ENCODE assay signal across 1 cellular context in the genomic region with DNA sequence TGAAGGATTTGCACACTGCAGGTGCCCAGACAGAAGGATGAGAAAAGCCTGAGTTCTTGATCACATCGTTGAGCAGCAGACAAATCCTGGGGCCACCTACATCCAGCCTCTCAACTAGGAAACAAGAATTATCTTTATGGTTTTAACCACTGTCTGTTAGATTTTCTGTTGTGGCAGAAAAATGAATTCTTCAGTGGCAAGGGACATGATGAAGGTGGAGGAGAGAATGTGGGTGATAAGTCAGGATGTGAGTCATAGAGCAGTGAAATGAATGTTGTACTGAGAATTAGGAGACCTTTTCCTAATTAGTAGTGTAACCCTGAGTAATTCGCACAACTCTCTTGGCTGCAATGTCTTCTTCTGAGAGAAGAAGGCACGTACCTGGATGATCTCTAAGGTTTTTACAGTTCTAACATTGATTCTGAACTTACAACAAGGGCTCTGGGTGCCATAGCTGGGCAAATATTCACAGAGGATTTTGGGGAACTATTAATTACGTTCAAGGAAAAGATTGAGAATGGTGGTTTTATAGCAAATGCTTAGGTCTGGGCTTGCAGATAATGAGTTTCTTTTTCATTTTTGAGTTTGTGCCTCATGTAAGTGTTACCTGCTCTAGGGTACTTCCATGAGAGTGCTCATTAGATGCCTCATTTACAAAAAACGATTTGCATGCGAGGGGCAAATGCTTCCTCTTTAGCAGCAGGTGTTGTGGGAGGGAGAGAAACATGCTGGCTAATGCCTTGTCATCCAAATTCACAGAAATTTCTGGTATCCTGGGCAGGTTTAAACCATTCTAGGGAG.
TF ChIP-seq lines count a peak whose summit lies in the region.

No MANE protein-coding gene starts in this region.

TF ChIP-seq in GM12878, 131 proteins besides CTCF, POLR2A, EP300 and RAD21 (continued from another document and continues in another):
- TF ChIP-seq, protein P1, sequence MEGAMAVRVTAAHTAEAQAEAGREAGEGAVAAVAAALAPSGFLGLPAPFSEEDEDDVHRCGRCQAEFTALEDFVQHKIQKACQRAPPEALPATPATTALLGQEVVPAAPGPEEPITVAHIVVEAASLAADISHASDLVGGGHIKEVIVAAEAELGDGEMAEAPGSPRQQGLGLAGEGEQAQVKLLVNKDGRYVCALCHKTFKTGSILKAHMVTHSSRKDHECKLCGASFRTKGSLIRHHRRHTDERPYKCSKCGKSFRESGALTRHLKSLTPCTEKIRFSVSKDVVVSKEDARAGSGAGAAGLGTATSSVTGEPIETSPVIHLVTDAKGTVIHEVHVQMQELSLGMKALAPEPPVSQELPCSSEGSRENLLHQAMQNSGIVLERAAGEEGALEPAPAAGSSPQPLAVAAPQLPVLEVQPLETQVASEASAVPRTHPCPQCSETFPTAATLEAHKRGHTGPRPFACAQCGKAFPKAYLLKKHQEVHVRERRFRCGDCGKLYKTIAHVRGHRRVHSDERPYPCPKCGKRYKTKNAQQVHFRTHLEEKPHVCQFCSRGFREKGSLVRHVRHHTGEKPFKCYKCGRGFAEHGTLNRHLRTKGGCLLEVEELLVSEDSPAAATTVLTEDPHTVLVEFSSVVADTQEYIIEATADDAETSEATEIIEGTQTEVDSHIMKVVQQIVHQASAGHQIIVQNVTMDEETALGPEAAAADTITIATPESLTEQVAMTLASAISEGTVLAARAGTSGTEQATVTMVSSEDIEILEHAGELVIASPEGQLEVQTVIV (IDR thresholded peaks at IDR 0.05; ENCODE audit: borderline replicate concordance, partially characterized antibody): no peak
- TF ChIP-seq ZNF24 (IDR thresholded peaks at IDR 0.05) (no peak), SP1 (IDR thresholded peaks at IDR 0.05; ENCODE audit: low read depth, low read length) (no peak), SIN3A (IDR thresholded peaks at IDR 0.05; ENCODE audit: low read depth, low read length) (no peak), TCF3 (IDR thresholded peaks at IDR 0.05; ENCODE audit: borderline replicate concordance, insufficient read depth, low read depth, low read length) (0 out of 2 replicates have a peak, but pooled peaks have one; percentile 15), EGR1 (IDR thresholded peaks at IDR 0.05; ENCODE audit: borderline replicate concordance in 1 of 2, low read depth in 2 of 2, low read length in 2 of 2) (no peak), NR2C1 (IDR thresholded peaks at IDR 0.05) (no peak), LARP7 (IDR thresholded peaks at IDR 0.05) (no peak), KLF5 (IDR thresholded peaks at IDR 0.05; ENCODE audit: partially characterized antibody) (no peak), FOXM1 (IDR thresholded peaks at IDR 0.05; ENCODE audit: low read depth, low read length) (no peak), ZNF217 (IDR thresholded peaks at IDR 0.05) (peak; percentile 10; the same call in 1 of the 2 replicates), MYC (IDR thresholded peaks at IDR 0.05; ENCODE audit: insufficient read depth, insufficient read length, insufficient replicate concordance, low read length, severe bottlenecking) (no peak), SUPT20H (IDR thresholded peaks at IDR 0.05; ENCODE audit: borderline replicate concordance, control insufficient read depth, low read depth, low read length) (no peak), STAT1 (conservative IDR thresholded peaks at IDR 0.05) (no peak), TCF7 (IDR thresholded peaks at IDR 0.05; ENCODE audit: borderline replicate concordance) (no peak; the same call in 1 of the 2 replicates), POLR2AphosphoS5 (IDR thresholded peaks at IDR 0.05; ENCODE audit: low read length) (no peak), SMAD5 (IDR thresholded peaks at IDR 0.05; ENCODE audit: low read depth) (no peak), FOS (IDR thresholded peaks at IDR 0.05; ENCODE audit: borderline replicate concordance, extremely low read depth, insufficient read length) (no peak), ESRRA (IDR thresholded peaks at IDR 0.05; ENCODE audit: low read length) (no peak; the same call in 1 of the 2 replicates), CREM (IDR thresholded peaks at IDR 0.05; ENCODE audit: low read depth) (peak; percentile 23; the same call in 1 of the 2 replicates), CBFB (IDR thresholded peaks at IDR 0.05; ENCODE audit: low read depth) (no peak), PML (IDR thresholded peaks at IDR 0.05; ENCODE audit: low read length) (no peak), NRF1 (conservative IDR thresholded peaks at IDR 0.05; ENCODE audit: low read depth, low read length) (no peak), NBN (IDR thresholded peaks at IDR 0.05) (peak; percentile 75), CHD4 (IDR thresholded peaks at IDR 0.05) (no peak), ZBED1 (IDR thresholded peaks at IDR 0.05; ENCODE audit: borderline replicate concordance) (no peak), PAX5 (IDR thresholded peaks at IDR 0.05; ENCODE audit: borderline replicate concordance, low read depth, low read length) (peak; percentile 44; the same call in 1 of the 2 replicates), NFXL1 (IDR thresholded peaks at IDR 0.05; ENCODE audit: borderline replicate concordance) (no peak), BCL11A (IDR thresholded peaks at IDR 0.05; ENCODE audit: low read depth, low read length) (peak; percentile 98), YBX1 (IDR thresholded peaks at IDR 0.05) (no peak), HCFC1 (IDR thresholded peaks at IDR 0.05; ENCODE audit: low read length) (no peak), SUZ12 (IDR thresholded peaks at IDR 0.05; ENCODE audit: unreplicated experiment) (no peak), EZH2 (IDR thresholded peaks at IDR 0.05; ENCODE audit: borderline replicate concordance, control insufficient read depth, low read depth, low read length) (no peak), ZNF622 (IDR thresholded peaks at IDR 0.05) (no peak), HDAC2 (IDR thresholded peaks at IDR 0.05) (no peak), SMARCA5 (IDR thresholded peaks at IDR 0.05) (no peak), NR2F1 (conservative IDR thresholded peaks at IDR 0.05) (peak; percentile 97), MEF2A (IDR thresholded peaks at IDR 0.05; ENCODE audit: insufficient read depth, low read depth, low read length) (no peak), RFX5 (IDR thresholded peaks at IDR 0.05; ENCODE audit: low read depth, low read length) (no peak), CREB1 (IDR thresholded peaks at IDR 0.05; ENCODE audit: low read depth) (no peak)
- TF ChIP-seq, protein P2, sequence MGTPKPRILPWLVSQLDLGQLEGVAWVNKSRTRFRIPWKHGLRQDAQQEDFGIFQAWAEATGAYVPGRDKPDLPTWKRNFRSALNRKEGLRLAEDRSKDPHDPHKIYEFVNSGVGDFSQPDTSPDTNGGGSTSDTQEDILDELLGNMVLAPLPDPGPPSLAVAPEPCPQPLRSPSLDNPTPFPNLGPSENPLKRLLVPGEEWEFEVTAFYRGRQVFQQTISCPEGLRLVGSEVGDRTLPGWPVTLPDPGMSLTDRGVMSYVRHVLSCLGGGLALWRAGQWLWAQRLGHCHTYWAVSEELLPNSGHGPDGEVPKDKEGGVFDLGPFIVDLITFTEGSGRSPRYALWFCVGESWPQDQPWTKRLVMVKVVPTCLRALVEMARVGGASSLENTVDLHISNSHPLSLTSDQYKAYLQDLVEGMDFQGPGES (IDR thresholded peaks at IDR 0.05): no peak
- TF ChIP-seq, protein P3, sequence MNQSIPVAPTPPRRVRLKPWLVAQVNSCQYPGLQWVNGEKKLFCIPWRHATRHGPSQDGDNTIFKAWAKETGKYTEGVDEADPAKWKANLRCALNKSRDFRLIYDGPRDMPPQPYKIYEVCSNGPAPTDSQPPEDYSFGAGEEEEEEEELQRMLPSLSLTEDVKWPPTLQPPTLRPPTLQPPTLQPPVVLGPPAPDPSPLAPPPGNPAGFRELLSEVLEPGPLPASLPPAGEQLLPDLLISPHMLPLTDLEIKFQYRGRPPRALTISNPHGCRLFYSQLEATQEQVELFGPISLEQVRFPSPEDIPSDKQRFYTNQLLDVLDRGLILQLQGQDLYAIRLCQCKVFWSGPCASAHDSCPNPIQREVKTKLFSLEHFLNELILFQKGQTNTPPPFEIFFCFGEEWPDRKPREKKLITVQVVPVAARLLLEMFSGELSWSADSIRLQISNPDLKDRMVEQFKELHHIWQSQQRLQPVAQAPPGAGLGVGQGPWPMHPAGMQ (IDR thresholded peaks at IDR 0.05; ENCODE audit: borderline replicate concordance): no peak
- TF ChIP-seq, protein P4, sequence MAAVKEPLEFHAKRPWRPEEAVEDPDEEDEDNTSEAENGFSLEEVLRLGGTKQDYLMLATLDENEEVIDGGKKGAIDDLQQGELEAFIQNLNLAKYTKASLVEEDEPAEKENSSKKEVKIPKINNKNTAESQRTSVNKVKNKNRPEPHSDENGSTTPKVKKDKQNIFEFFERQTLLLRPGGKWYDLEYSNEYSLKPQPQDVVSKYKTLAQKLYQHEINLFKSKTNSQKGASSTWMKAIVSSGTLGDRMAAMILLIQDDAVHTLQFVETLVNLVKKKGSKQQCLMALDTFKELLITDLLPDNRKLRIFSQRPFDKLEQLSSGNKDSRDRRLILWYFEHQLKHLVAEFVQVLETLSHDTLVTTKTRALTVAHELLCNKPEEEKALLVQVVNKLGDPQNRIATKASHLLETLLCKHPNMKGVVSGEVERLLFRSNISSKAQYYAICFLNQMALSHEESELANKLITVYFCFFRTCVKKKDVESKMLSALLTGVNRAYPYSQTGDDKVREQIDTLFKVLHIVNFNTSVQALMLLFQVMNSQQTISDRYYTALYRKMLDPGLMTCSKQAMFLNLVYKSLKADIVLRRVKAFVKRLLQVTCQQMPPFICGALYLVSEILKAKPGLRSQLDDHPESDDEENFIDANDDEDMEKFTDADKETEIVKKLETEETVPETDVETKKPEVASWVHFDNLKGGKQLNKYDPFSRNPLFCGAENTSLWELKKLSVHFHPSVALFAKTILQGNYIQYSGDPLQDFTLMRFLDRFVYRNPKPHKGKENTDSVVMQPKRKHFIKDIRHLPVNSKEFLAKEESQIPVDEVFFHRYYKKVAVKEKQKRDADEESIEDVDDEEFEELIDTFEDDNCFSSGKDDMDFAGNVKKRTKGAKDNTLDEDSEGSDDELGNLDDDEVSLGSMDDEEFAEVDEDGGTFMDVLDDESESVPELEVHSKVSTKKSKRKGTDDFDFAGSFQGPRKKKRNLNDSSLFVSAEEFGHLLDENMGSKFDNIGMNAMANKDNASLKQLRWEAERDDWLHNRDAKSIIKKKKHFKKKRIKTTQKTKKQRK (IDR thresholded peaks at IDR 0.05; ENCODE audit: low read depth, low read length): no peak
- TF ChIP-seq, protein P5, sequence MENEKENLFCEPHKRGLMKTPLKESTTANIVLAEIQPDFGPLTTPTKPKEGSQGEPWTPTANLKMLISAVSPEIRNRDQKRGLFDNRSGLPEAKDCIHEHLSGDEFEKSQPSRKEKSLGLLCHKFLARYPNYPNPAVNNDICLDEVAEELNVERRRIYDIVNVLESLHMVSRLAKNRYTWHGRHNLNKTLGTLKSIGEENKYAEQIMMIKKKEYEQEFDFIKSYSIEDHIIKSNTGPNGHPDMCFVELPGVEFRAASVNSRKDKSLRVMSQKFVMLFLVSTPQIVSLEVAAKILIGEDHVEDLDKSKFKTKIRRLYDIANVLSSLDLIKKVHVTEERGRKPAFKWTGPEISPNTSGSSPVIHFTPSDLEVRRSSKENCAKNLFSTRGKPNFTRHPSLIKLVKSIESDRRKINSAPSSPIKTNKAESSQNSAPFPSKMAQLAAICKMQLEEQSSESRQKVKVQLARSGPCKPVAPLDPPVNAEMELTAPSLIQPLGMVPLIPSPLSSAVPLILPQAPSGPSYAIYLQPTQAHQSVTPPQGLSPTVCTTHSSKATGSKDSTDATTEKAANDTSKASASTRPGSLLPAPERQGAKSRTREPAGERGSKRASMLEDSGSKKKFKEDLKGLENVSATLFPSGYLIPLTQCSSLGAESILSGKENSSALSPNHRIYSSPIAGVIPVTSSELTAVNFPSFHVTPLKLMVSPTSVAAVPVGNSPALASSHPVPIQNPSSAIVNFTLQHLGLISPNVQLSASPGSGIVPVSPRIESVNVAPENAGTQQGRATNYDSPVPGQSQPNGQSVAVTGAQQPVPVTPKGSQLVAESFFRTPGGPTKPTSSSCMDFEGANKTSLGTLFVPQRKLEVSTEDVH (IDR thresholded peaks at IDR 0.05; ENCODE audit: low read depth, partially characterized antibody): no peak
- TF ChIP-seq, protein P6, sequence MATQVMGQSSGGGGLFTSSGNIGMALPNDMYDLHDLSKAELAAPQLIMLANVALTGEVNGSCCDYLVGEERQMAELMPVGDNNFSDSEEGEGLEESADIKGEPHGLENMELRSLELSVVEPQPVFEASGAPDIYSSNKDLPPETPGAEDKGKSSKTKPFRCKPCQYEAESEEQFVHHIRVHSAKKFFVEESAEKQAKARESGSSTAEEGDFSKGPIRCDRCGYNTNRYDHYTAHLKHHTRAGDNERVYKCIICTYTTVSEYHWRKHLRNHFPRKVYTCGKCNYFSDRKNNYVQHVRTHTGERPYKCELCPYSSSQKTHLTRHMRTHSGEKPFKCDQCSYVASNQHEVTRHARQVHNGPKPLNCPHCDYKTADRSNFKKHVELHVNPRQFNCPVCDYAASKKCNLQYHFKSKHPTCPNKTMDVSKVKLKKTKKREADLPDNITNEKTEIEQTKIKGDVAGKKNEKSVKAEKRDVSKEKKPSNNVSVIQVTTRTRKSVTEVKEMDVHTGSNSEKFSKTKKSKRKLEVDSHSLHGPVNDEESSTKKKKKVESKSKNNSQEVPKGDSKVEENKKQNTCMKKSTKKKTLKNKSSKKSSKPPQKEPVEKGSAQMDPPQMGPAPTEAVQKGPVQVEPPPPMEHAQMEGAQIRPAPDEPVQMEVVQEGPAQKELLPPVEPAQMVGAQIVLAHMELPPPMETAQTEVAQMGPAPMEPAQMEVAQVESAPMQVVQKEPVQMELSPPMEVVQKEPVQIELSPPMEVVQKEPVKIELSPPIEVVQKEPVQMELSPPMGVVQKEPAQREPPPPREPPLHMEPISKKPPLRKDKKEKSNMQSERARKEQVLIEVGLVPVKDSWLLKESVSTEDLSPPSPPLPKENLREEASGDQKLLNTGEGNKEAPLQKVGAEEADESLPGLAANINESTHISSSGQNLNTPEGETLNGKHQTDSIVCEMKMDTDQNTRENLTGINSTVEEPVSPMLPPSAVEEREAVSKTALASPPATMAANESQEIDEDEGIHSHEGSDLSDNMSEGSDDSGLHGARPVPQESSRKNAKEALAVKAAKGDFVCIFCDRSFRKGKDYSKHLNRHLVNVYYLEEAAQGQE (IDR thresholded peaks at IDR 0.05; ENCODE audit: low read depth, low read length): no peak
- TF ChIP-seq, protein P7, sequence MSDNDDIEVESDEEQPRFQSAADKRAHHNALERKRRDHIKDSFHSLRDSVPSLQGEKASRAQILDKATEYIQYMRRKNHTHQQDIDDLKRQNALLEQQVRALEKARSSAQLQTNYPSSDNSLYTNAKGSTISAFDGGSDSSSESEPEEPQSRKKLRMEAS (IDR thresholded peaks at IDR 0.05; ENCODE audit: low read depth, low read length): no peak
- TF ChIP-seq, protein P8, sequence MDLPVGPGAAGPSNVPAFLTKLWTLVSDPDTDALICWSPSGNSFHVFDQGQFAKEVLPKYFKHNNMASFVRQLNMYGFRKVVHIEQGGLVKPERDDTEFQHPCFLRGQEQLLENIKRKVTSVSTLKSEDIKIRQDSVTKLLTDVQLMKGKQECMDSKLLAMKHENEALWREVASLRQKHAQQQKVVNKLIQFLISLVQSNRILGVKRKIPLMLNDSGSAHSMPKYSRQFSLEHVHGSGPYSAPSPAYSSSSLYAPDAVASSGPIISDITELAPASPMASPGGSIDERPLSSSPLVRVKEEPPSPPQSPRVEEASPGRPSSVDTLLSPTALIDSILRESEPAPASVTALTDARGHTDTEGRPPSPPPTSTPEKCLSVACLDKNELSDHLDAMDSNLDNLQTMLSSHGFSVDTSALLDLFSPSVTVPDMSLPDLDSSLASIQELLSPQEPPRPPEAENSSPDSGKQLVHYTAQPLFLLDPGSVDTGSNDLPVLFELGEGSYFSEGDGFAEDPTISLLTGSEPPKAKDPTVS (IDR thresholded peaks at IDR 0.05; ENCODE audit: low read depth, low read length): no peak
